11 cellular contexts compared by ENCODE assay signal in genomic region chrX:43562372-43562771, GRCh38.
DNase-seq lines count a peak whose midpoint lies in the region; ATAC-seq and TF ChIP-seq lines count a peak whose summit lies in the region.
"Had no signal": no experiment of that assay in that cellular context is flagged by ENCODE, and none has a peak within 500 bp of the region (broad histone marks: within the 10 kb centered on the region; RNA-seq: fewer than 3 reads in every experiment).

No MANE protein-coding gene starts in this region.

- H3K36me3 ChIP-seq in mammary epithelial cell (ENCODE audit: insufficient read depth, low read length) = no peaks in the 10 kb centered on the region
- H3K36me3 ChIP-seq in mesenchymal stem cell (ENCODE audit: control insufficient read depth in 1 of 2, insufficient read depth in 2 of 2, low read depth in 1 of 2, low read length in 2 of 2) = no peaks in the 10 kb centered on the region
- H3K36me3 ChIP-seq: BLaER1 treated with 17β-estradiol and CSF1 and Interleukin-3, amounts not matched to agents 10 nM and 100 nM had no signal

- H3K79me1 ChIP-seq in mesenchymal stem cell (replicated peaks; ENCODE audit: low read length, poor library complexity, severe bottlenecking) = no peaks in the 10 kb centered on the region

- no peak overlapping the region for H2BK12ac ChIP-seq in mesenchymal stem cell (ENCODE audit: low read length in 2 of 2)

- no peak overlapping the region for H3K14ac ChIP-seq in mesenchymal stem cell (ENCODE audit: low read length in 2 of 2)

- intact Hi-C loops in MCF 10A (cut with micrococcal nuclease) (no loop called here), mammary epithelial cell (cut with micrococcal nuclease) (loop anchor here (2.0 kb wide), 1 partner anchor 18 kb away; no protein-coding TSS in a partner anchor)

- in situ Hi-C loops in mammary epithelial cell (cut with MboI; ENCODE audit: low sequenced_read_pairs in 2 of 2) = loop anchor here (5.0 to 25.0 kb wide), 3 partner anchors 185 to 1775 kb away; no protein-coding TSS in a partner anchor

- H3K4me3 Mint-ChIP-seq in MCF 10A (ENCODE audit: unreplicated experiment) (no peak overlapping the region), endothelial cell (ENCODE audit: unreplicated experiment) (no peak overlapping the region)
- no peak overlapping the region for H3K4me3 Mint-ChIP-seq in activated T-cell treated with anti-CD3 and anti-CD28 coated beads, Interleukin-2, amount 50 U/mL, for 4 hours

- H3K4me3 ChIP-seq in mammary epithelial cell (replicated peaks in 1 of 3; ENCODE audit: insufficient read depth in 1 of 3, low read depth in 2 of 3, low read length in 3 of 3) (no peak overlapping the region), mesenchymal stem cell (ENCODE audit: insufficient read depth in 1 of 2, low read depth in 1 of 2, low read length in 2 of 2) (no peak overlapping the region)
- H3K4me3 ChIP-seq: BLaER1 treated with 17β-estradiol and CSF1 and Interleukin-3, amounts not matched to agents 10 nM and 100 nM had no signal

- TF ChIP-seq CTCF in MCF 10A (IDR thresholded peaks at IDR 0.05; ENCODE audit: unreplicated experiment) (no peak), mammary epithelial cell (conservative IDR thresholded peaks at IDR 0.05 in 1 of 2, IDR thresholded peaks at IDR 0.05 in 1 of 2; ENCODE audit: extremely low read depth in 1 of 2, insufficient read depth in 1 of 2, low read depth in 1 of 2, low read length in 2 of 2) (no peak), endothelial cell (IDR thresholded peaks at IDR 0.05; ENCODE audit: unreplicated experiment) (no peak)

- CTCF ChIA-PET in MCF 10A (lab: Yijun Ruan, JAX) = interaction anchor here (0.7 kb wide), 1 partner anchor 188 kb away, joined by 3 read pairs; no protein-coding TSS in a partner anchor
- CTCF ChIA-PET in mammary epithelial cell (lab: Charles Lee; ENCODE audit: low non-redundant PET) = no interaction called here

- H4K20me1 ChIP-seq in mammary epithelial cell (ENCODE audit: insufficient read depth, low read length) = no peaks in the 10 kb centered on the region
- H4K20me1 ChIP-seq: BLaER1 treated with 17β-estradiol and CSF1 and Interleukin-3, amounts not matched to agents 10 nM and 100 nM had no signal

- H3K18ac ChIP-seq in mesenchymal stem cell (ENCODE audit: low read depth in 1 of 2, low read length in 2 of 2) = no peak overlapping the region

- no peaks in the 10 kb centered on the region for H3K9me3 ChIP-seq in mammary epithelial cell (replicated peaks; ENCODE audit: insufficient read depth, low read length)
- no peaks in the 10 kb centered on the region for H3K9me3 ChIP-seq in mesenchymal stem cell (ENCODE audit: control insufficient read depth, low read length)

- no peak overlapping the region for H4K91ac ChIP-seq in mesenchymal stem cell (ENCODE audit: low read length)

- no peak overlapping the region for H2BK5ac ChIP-seq in mesenchymal stem cell (ENCODE audit: low read depth, low read length, poor library complexity, severe bottlenecking)

- DNase-seq in MCF 10A (ENCODE audit: unreplicated experiment) (peak; percentile 61), mammary epithelial cell (no peak), endothelial cell (ENCODE audit: low spot score) (no peak), mesenchymal stem cell (peak; percentile 58), AG08396 (ENCODE audit: low spot score) (no peak), GOT3 (lab: John Stamatoyannopoulos, UW) (no peak)
- no peak for DNase-seq in stimulated activated CD8-positive, alpha-beta memory T cell treated with anti-CD3 and anti-CD28 coated beads, Interleukin-4, amount 100 ng/mL, for 48 hours
- no peak for DNase-seq in activated T-cell treated with anti-CD3 and anti-CD28 coated beads, Interleukin-2, amount 50 U/mL, for 4 hours
- DNase-seq: CD4-positive, CD25-positive, alpha-beta regulatory T cell had no signal

- no peak overlapping the region for H3K23ac ChIP-seq in mesenchymal stem cell (ENCODE audit: low read length in 2 of 2)

- BruUV-seq in MCF 10A (replicated peaks; lab: Mats Ljungman, UMichigan) (no TSS peak), mammary epithelial cell (replicated peaks; lab: Mats Ljungman, UMichigan) (no TSS peak)

- 88% methylated on average over 1 of the region's 1 CpG for WGBS in mammary epithelial cell (ENCODE audit: low coverage, missing lambda C conversion rate)
- WGBS in mesenchymal stem cell = 92% methylated on average over 1 of the region's 1 CpG

- ATAC-seq in activated T-cell treated with anti-CD3 and anti-CD28 coated beads, Interleukin-2, amount 50 U/mL, for 4 hours = no peak

- dilution Hi-C loops in mammary epithelial cell (cut with HindIII; ENCODE audit: low sequenced_read_pairs) = loop anchor here (10.0 kb wide), 1 partner anchor 192 kb away; no protein-coding TSS in a partner anchor

- H3K27me3 Mint-ChIP-seq in MCF 10A (ENCODE audit: insufficient read depth, unreplicated experiment) (peaks cover 57% of the 10 kb centered on the region), endothelial cell (ENCODE audit: unreplicated experiment) (peaks cover 2% of the 10 kb centered on the region)
- no peaks in the 10 kb centered on the region for H3K27me3 Mint-ChIP-seq in activated T-cell treated with anti-CD3 and anti-CD28 coated beads, Interleukin-2, amount 50 U/mL, for 4 hours (ENCODE audit: low read depth)
- H3K27me3 Mint-ChIP-seq: CD4-positive, CD25-positive, alpha-beta regulatory T cell had no signal

- H3K4me1 ChIP-seq in mammary epithelial cell (ENCODE audit: insufficient read depth, low read length) = peaks cover 5% of the 10 kb centered on the region
- H3K4me1 ChIP-seq in mesenchymal stem cell (ENCODE audit: control insufficient read depth, insufficient read depth, low read depth, low read length) = no peaks in the 10 kb centered on the region

- H3K4ac ChIP-seq in mesenchymal stem cell (ENCODE audit: low read depth in 1 of 2, low read length in 2 of 2) = no peak overlapping the region

- H3K27ac ChIP-seq in mammary epithelial cell (ENCODE audit: insufficient read depth, low read depth, low read length) = no peak overlapping the region
- H3K27ac ChIP-seq in mesenchymal stem cell (ENCODE audit: low read length, poor library complexity, severe bottlenecking) = no peak overlapping the region
- H3K27ac ChIP-seq: 22Rv1; BLaER1 treated with 17β-estradiol and CSF1 and Interleukin-3, amounts not matched to agents 10 nM and 100 nM had no signal

- H3K79me2 ChIP-seq in mammary epithelial cell (ENCODE audit: insufficient read depth, low read length) = no peaks in the 10 kb centered on the region

- H3K9ac ChIP-seq in mammary epithelial cell (ENCODE audit: insufficient read depth, low read length) (no peak overlapping the region), mesenchymal stem cell (ENCODE audit: low read length) (no peak overlapping the region)
- H3K9ac ChIP-seq: BLaER1 treated with 17β-estradiol and CSF1 and Interleukin-3, amounts not matched to agents 10 nM and 100 nM had no signal

- H2AFZ ChIP-seq in mammary epithelial cell (ENCODE audit: low read depth, low read length) (no peak overlapping the region), mesenchymal stem cell (ENCODE audit: low read depth, low read length) (no peak overlapping the region)

- no peak overlapping the region for H2BK120ac ChIP-seq in mesenchymal stem cell (ENCODE audit: low read depth, low read length)

- H3K27ac Mint-ChIP-seq in MCF 10A (ENCODE audit: low read depth, unreplicated experiment) (no peak overlapping the region), endothelial cell (ENCODE audit: unreplicated experiment) (peak overlapping the region; percentile 52)

- H3K4me2 ChIP-seq in mammary epithelial cell (ENCODE audit: insufficient read depth, low read depth, low read length) (no peak overlapping the region), mesenchymal stem cell (ENCODE audit: low read length, poor library complexity, severe bottlenecking) (no peak overlapping the region)
- H3K4me2 ChIP-seq: BLaER1 treated with 17β-estradiol and CSF1 and Interleukin-3, amounts not matched to agents 10 nM and 100 nM had no signal

- H3K36me3 Mint-ChIP-seq in MCF 10A (ENCODE audit: insufficient read depth, unreplicated experiment) = no peaks in the 10 kb centered on the region
- H3K36me3 Mint-ChIP-seq in endothelial cell (ENCODE audit: low read depth, unreplicated experiment) = no peaks in the 10 kb centered on the region
- H3K36me3 Mint-ChIP-seq in activated T-cell treated with anti-CD3 and anti-CD28 coated beads, Interleukin-2, amount 50 U/mL, for 4 hours (ENCODE audit: insufficient read depth) = no peaks in the 10 kb centered on the region
- H3K36me3 Mint-ChIP-seq: CD4-positive, CD25-positive, alpha-beta regulatory T cell had no signal

- no peak overlapping the region for H4K8ac ChIP-seq in mesenchymal stem cell (ENCODE audit: low read length)

- H3K27me3 ChIP-seq in mammary epithelial cell (ENCODE audit: insufficient read depth, low read length) (no peaks in the 10 kb centered on the region), mesenchymal stem cell (ENCODE audit: control insufficient read depth in 1 of 2, insufficient read depth in 1 of 2, low read length in 2 of 2) (peaks cover 0 to 26% of the 10 kb centered on the region in 2 experiments)

- H3K9me3 Mint-ChIP-seq in MCF 10A (ENCODE audit: unreplicated experiment) (no peaks in the 10 kb centered on the region), endothelial cell (ENCODE audit: unreplicated experiment) (no peaks in the 10 kb centered on the region)
- H3K9me3 Mint-ChIP-seq in activated T-cell treated with anti-CD3 and anti-CD28 coated beads, Interleukin-2, amount 50 U/mL, for 4 hours = no peaks in the 10 kb centered on the region

- no peak overlapping the region for H2BK15ac ChIP-seq in mesenchymal stem cell (ENCODE audit: low read depth, poor library complexity, severe bottlenecking)

- H2AK5ac ChIP-seq in mesenchymal stem cell (ENCODE audit: low read length, severe bottlenecking) = no peak overlapping the region

- H3K4me1 Mint-ChIP-seq in MCF 10A (ENCODE audit: insufficient read depth, unreplicated experiment) = peaks cover 24% of the 10 kb centered on the region
- H3K4me1 Mint-ChIP-seq in endothelial cell (ENCODE audit: unreplicated experiment) = peaks cover 2% of the 10 kb centered on the region
- no peaks in the 10 kb centered on the region for H3K4me1 Mint-ChIP-seq in activated T-cell treated with anti-CD3 and anti-CD28 coated beads, Interleukin-2, amount 50 U/mL, for 4 hours (ENCODE audit: low read depth)

- POLR2A ChIA-PET in MCF 10A (lab: Yijun Ruan, JAX) = interaction anchor here (1.5 to 2.2 kb wide), 2 partner anchors 27 to 94 kb away, joined by 3 to 6 read pairs; partner anchors contain the start of gene MAOA

Comparison
In these comparisons a context has a peak if more than half of its experiments do, and no peak if none do; other contexts are left out.
1. DNase-seq: peak in MCF 10A (single experiment) and mesenchymal stem cell (single experiment); none in mammary epithelial cell (single experiment), endothelial cell (single experiment), AG08396 (single experiment), GOT3 (single experiment), stimulated activated CD8-positive, alpha-beta memory T cell treated with anti-CD3 and anti-CD28 coated beads, Interleukin-4, amount 100 ng/mL, for 48 hours (single experiment) and activated T-cell treated with anti-CD3 and anti-CD28 coated beads, Interleukin-2, amount 50 U/mL, for 4 hours (single experiment).